Comparison of ENCODE assay signal across 24 cellular contexts in the genomic region with DNA sequence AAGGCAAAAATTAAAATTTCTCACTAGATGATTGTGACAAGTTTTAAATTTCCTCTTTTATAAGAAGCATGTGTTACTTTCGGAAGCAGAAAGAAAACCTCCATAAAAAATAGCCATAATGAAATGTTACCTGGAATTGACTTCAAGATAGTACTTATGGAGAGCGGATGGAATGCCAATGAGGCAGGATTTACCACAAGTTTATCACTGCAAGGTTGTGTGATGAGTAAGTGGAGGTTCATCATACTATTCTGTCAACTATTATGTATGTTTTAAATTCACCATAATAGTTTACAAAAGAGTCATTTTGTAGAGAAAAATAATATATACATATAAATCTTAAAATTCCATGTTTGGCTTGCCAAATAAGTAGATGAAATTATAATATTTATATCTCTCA.
DNase-seq lines count a peak whose midpoint lies in the region; ATAC-seq, FAIRE-seq and TF ChIP-seq lines count a peak whose summit lies in the region.
"Had no signal": no experiment of that assay in that cellular context is flagged by ENCODE, and none has a peak within 500 bp of the region (broad histone marks: within the 10 kb centered on the region; RNA-seq: fewer than 3 reads in every experiment).

No MANE protein-coding gene starts in this region.

- ATAC-seq in HG03378 (IDR thresholded peaks at IDR 0.05; ENCODE audit: unreplicated experiment) (no peak), HG03439 (IDR thresholded peaks at IDR 0.05; ENCODE audit: unreplicated experiment) (no peak), left colon (no peak), sciatic nerve (no peak)
- ATAC-seq: esophagus mucosa, heart right ventricle, psoas muscle had no signal

- no peaks in the 10 kb centered on the region for H3K36me3 ChIP-seq in bronchial epithelial cell (ENCODE audit: control insufficient read depth, insufficient read depth, low read length)
- H3K36me3 ChIP-seq: heart right ventricle, neural progenitor cell, SJCRH30 had no signal

- no peaks in the 10 kb centered on the region for H3K27me3 ChIP-seq in bronchial epithelial cell (ENCODE audit: control insufficient read depth, insufficient read depth, low read length)
- H3K27me3 ChIP-seq: heart right ventricle, neural progenitor cell, SJCRH30 had no signal

- DNase-seq in AG10803 (ENCODE audit: low read depth), result peak; percentile 27
- DNase-seq in NCI-H226, result peak; percentile 68
- peak; percentile 29 for DNase-seq in bronchial epithelial cell (ENCODE audit: low read depth)
- peak; percentile 63 for DNase-seq in kidney glomerular epithelial cell (lab: John Stamatoyannopoulos, UW)
- DNase-seq in left colon, result no peak
- DNase-seq in sciatic nerve (ENCODE audit: low spot score), result no peak
- DNase-seq: activated CD4-positive, alpha-beta T cell treated with anti-CD3 and anti-CD28 coated beads, Interleukin-2, amount 50 U/mL, for 1 hour; activated effector memory CD4-positive, alpha-beta T cell treated with anti-CD3 and anti-CD28 coated beads, Interleukin-2, amount 50 U/mL, for 16 hours; DMS79; effector CD8-positive, alpha-beta T cell; H9; heart right ventricle; NCI-H1417; NCI-H2171; NCI-H774; psoas muscle; SJCRH30; stimulated activated CD4-positive, alpha-beta T cell treated with anti-CD3 and anti-CD28 coated beads, Interleukin-2, amount 100 ng/mL, for 48 hours; stimulated activated naive CD4-positive, alpha-beta T cell treated with Interleukin-2 at 50 U/mL for 16 hours had no signal

- H3K4me3 ChIP-seq in AG10803 (ENCODE audit: low read length), result no peak overlapping the region
- no peak overlapping the region for H3K4me3 ChIP-seq in bronchial epithelial cell (ENCODE audit: low read depth, low read length)
- H3K4me3 ChIP-seq: heart right ventricle, neural progenitor cell, psoas muscle, SJCRH30, smooth muscle cell had no signal

- FAIRE-seq in bronchial epithelial cell (lab: Jason Lieb, UNC), result no peak

- TF ChIP-seq CTCF in AG10803 (conservative IDR thresholded peaks at IDR 0.05; ENCODE audit: low read length) (no peak), bronchial epithelial cell (IDR thresholded peaks at IDR 0.05; ENCODE audit: insufficient read depth, low read length, severe bottlenecking) (no peak)

- intact Hi-C loops in left colon (cut with DNase I, micrococcal nuclease), result no loop called here
- intact Hi-C loops in sciatic nerve (cut with DNase I), result no loop called here

Comparison
In these comparisons a context has a peak if more than half of its experiments do, and no peak if none do; other contexts are left out.
1. DNase-seq: peak in AG10803 (single experiment), NCI-H226 (single experiment), bronchial epithelial cell (single experiment) and kidney glomerular epithelial cell (single experiment); none in left colon (0 of 2) and sciatic nerve (single experiment).